ENCODE assay signal across 22 cellular contexts in genomic region chr11:67157691-67158090, GRCh38.
"Had no signal": no experiment of that assay in that cellular context is flagged by ENCODE, and none has a peak within 500 bp of the region (broad histone marks: within the 10 kb centered on the region; RNA-seq: fewer than 3 reads in every experiment).

No MANE protein-coding gene starts in this region.

- ATAC-seq: activated naive CD8-positive, alpha-beta T cell treated with anti-CD3 and anti-CD28 coated beads, Interleukin-2, amount 50 U/mL, for 24 hours; gastrocnemius medialis; left cardiac atrium; stimulated activated naive B cell treated with anti-CD40 and anti-IgM and Interleukin-4, amounts not matched to agents 10 μg/mL and 1 μg/mL and 100 μg/mL, for 72 hours had no signal

- H3K4me3 Mint-ChIP-seq: activated B cell treated with CpG ODN at 0.5 μM for 24 hours; activated naive CD4-positive, alpha-beta T cell treated with anti-CD3 and anti-CD28 coated beads for 36 hours; activated naive CD8-positive, alpha-beta T cell treated with anti-CD3 and anti-CD28 coated beads, Interleukin-2, amount 50 U/mL, for 24 hours; neural crest cell; stimulated activated naive B cell treated with anti-CD40 and anti-IgM and Interleukin-4, amounts not matched to agents 10 μg/mL and 1 μg/mL and 100 μg/mL, for 72 hours; T-helper 1 cell treated with Interleukin-12 subunit alpha and Interleukin-12 subunit beta and Interleukin-4 antibody, amounts not matched to agents 30 μg/mL and 1 μg/mL, for 36 hours had no signal

- H3K27me3 ChIP-seq: esophagus muscularis mucosa, gastrocnemius medialis, transverse colon, uterus had no signal

- H3K9me3 Mint-ChIP-seq: activated B cell treated with CpG ODN at 0.5 μM for 24 hours; activated naive CD4-positive, alpha-beta T cell treated with anti-CD3 and anti-CD28 coated beads for 36 hours; activated naive CD8-positive, alpha-beta T cell treated with anti-CD3 and anti-CD28 coated beads, Interleukin-2, amount 50 U/mL, for 24 hours; neural crest cell; stimulated activated naive B cell treated with anti-CD40 and anti-IgM and Interleukin-4, amounts not matched to agents 10 μg/mL and 1 μg/mL and 100 μg/mL, for 72 hours; T-helper 1 cell treated with Interleukin-12 subunit alpha and Interleukin-12 subunit beta and Interleukin-4 antibody, amounts not matched to agents 30 μg/mL and 1 μg/mL, for 36 hours had no signal

- H3K27ac Mint-ChIP-seq: activated B cell treated with CpG ODN at 0.5 μM for 24 hours; activated naive CD4-positive, alpha-beta T cell treated with anti-CD3 and anti-CD28 coated beads for 36 hours; activated naive CD8-positive, alpha-beta T cell treated with anti-CD3 and anti-CD28 coated beads, Interleukin-2, amount 50 U/mL, for 24 hours; stimulated activated naive B cell treated with anti-CD40 and anti-IgM and Interleukin-4, amounts not matched to agents 10 μg/mL and 1 μg/mL and 100 μg/mL, for 72 hours; T-helper 1 cell treated with Interleukin-12 subunit alpha and Interleukin-12 subunit beta and Interleukin-4 antibody, amounts not matched to agents 30 μg/mL and 1 μg/mL, for 36 hours had no signal

- H3K4me3 ChIP-seq: esophagus muscularis mucosa, gastrocnemius medialis, transverse colon, uterus had no signal

- DNase-seq: activated B cell treated with CpG ODN at 0.5 μM for 24 hours; activated CD4-positive, alpha-beta T cell treated with anti-CD3 and anti-CD28 coated beads for 4 hours; activated CD4-positive, alpha-beta T cell treated with anti-CD3 and anti-CD28 coated beads, Interleukin-2, amount 50 U/mL, for 48 hours; activated naive CD4-positive, alpha-beta T cell treated with anti-CD3 and anti-CD28 coated beads for 36 hours; activated naive CD8-positive, alpha-beta T cell treated with anti-CD3 and anti-CD28 coated beads, Interleukin-2, amount 50 U/mL, for 24 hours; activated T-cell treated with anti-CD3 and anti-CD28 coated beads, Interleukin-2, amount 50 U/mL, for 48 hours; central memory CD4-positive, alpha-beta T cell; dermis blood vessel endothelial cell; effector CD8-positive, alpha-beta T cell; gastrocnemius medialis; left cardiac atrium; occipital lobe; retina; stimulated activated CD4-positive, alpha-beta T cell treated with anti-CD3 and anti-CD28 coated beads, Interleukin-2, amount 100 ng/mL, for 48 hours; stimulated activated CD8-positive, alpha-beta memory T cell treated with anti-CD3 and anti-CD28 coated beads, Interleukin-4, amount 100 ng/mL, for 48 hours; stimulated activated naive B cell treated with anti-CD40 and anti-IgM and Interleukin-4, amounts not matched to agents 10 μg/mL and 1 μg/mL and 100 μg/mL, for 72 hours; T1000; transverse colon; uterus had no signal

- H3K36me3 ChIP-seq: gastrocnemius medialis, transverse colon, uterus had no signal

- H3K27me3 Mint-ChIP-seq: activated B cell treated with CpG ODN at 0.5 μM for 24 hours; activated naive CD8-positive, alpha-beta T cell treated with anti-CD3 and anti-CD28 coated beads, Interleukin-2, amount 50 U/mL, for 24 hours; stimulated activated naive B cell treated with anti-CD40 and anti-IgM and Interleukin-4, amounts not matched to agents 10 μg/mL and 1 μg/mL and 100 μg/mL, for 72 hours had no signal

- H3K27ac ChIP-seq: esophagus muscularis mucosa, gastrocnemius medialis, transverse colon, uterus had no signal
